ENCODE assay signal across 8 cellular contexts in the genomic region with DNA sequence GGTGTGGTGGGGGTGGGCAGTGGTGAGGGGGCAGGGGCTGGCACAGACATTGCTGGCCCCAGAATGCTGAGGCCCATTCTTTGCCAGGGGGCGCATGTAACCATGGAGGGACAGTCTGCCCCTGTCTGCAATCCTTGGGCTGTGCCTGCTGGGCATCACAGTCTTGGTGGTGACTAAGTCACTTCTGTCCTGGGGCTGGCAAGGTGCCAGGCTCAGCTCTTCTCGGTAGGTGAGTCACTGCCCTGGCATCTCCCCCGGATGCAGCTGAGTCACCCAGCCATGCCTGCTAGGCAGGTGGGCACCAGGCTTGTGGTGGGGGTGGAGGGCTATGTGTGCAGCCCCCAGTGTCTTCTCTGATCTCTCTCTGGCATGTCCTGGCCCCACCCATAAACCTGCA. TPM values are rescaled to one million over a fixed set of nuclear protein-coding genes. Genes with fewer than 3 reads are reported as not detected.
DNase-seq lines count a peak whose midpoint lies in the region; ATAC-seq lines count a peak whose summit lies in the region.

No MANE protein-coding gene starts in this region.

- H3K9me3 Mint-ChIP-seq in stimulated activated memory B cell treated with anti-CD40 and anti-IgM and Interleukin-4, amounts not matched to agents 10 μg/mL and 1 μg/mL and 100 μg/mL, for 72 hours: no peaks in the 10 kb centered on the region

- H3K4me3 Mint-ChIP-seq in stimulated activated memory B cell treated with anti-CD40 and anti-IgM and Interleukin-4, amounts not matched to agents 10 μg/mL and 1 μg/mL and 100 μg/mL, for 72 hours: peak overlapping the region; percentile 16

- no peaks in the 10 kb centered on the region for H3K36me3 Mint-ChIP-seq in stimulated activated memory B cell treated with anti-CD40 and anti-IgM and Interleukin-4, amounts not matched to agents 10 μg/mL and 1 μg/mL and 100 μg/mL, for 72 hours

- peak overlapping the region; percentile 13 for H3K9ac ChIP-seq in mucosa of stomach (ENCODE audit: low read length)

- peaks cover 88% of the 10 kb centered on the region for H3K4me1 ChIP-seq in mucosa of stomach (ENCODE audit: control insufficient read depth, insufficient read depth, low read length)

- peak overlapping the region; percentile 65 for H3K27ac Mint-ChIP-seq in stimulated activated memory B cell treated with anti-CD40 and anti-IgM and Interleukin-4, amounts not matched to agents 10 μg/mL and 1 μg/mL and 100 μg/mL, for 72 hours

- peak; percentile 57 for ATAC-seq in stimulated activated memory B cell treated with anti-CD40 and anti-IgM and Interleukin-4, amounts not matched to agents 10 μg/mL and 1 μg/mL and 100 μg/mL, for 72 hours
- no peak for ATAC-seq in GM21447 (IDR thresholded peaks at IDR 0.05; ENCODE audit: unreplicated experiment)

- no peak overlapping the region for H3K4me3 ChIP-seq in mucosa of stomach (ENCODE audit: low read length)

- peak; percentile 97 for DNase-seq in EL
- peak; percentile 67 for DNase-seq in NCI-H2171 treated with DMSO at 0.1 percent for 48 hours (lab: John Stamatoyannopoulos, UW)
- peak; percentile 86 to 88 for DNase-seq in activated CD4-positive, alpha-beta T cell treated with anti-CD3 and anti-CD28 coated beads, Interleukin-2, amount 50 U/mL, for 48 hours
- DNase-seq in dermis blood vessel endothelial cell: peak; percentile 97
- no peak for DNase-seq in putamen (ENCODE audit: low spot score)

- peaks cover 24% of the 10 kb centered on the region for H3K4me1 Mint-ChIP-seq in stimulated activated memory B cell treated with anti-CD40 and anti-IgM and Interleukin-4, amounts not matched to agents 10 μg/mL and 1 μg/mL and 100 μg/mL, for 72 hours

- no peaks in the 10 kb centered on the region for H3K36me3 ChIP-seq in mucosa of stomach (ENCODE audit: control insufficient read depth, insufficient read depth, low read length)

- no peaks in the 10 kb centered on the region for H3K27me3 ChIP-seq in mucosa of stomach (ENCODE audit: control insufficient read depth, insufficient read depth, low read length)

- no peaks in the 10 kb centered on the region for H3K27me3 Mint-ChIP-seq in stimulated activated memory B cell treated with anti-CD40 and anti-IgM and Interleukin-4, amounts not matched to agents 10 μg/mL and 1 μg/mL and 100 μg/mL, for 72 hours

- H3K9me3 ChIP-seq in mucosa of stomach (ENCODE audit: control insufficient read depth, low read length): no peaks in the 10 kb centered on the region

RNA-seq across cellular contexts. Expression of a gene that starts 5.6 kb away (rescaled TPM):
- total RNA-seq in dermis blood vessel endothelial cell: 9.7 and 13.6 TPM in 2 replicates

RNA-seq across cellular contexts. Expression of a gene that starts 26.9 kb away (rescaled TPM):
- 16.8 and 33.6 TPM in 2 replicates for total RNA-seq in dermis blood vessel endothelial cell

RNA-seq across cellular contexts. Expression of a gene that starts 50.0 kb away (rescaled TPM):
- total RNA-seq in dermis blood vessel endothelial cell: 3.7 and 4.3 TPM in 2 replicates
